Comparison of ENCODE assay signal across 24 cellular contexts in the genomic region with DNA sequence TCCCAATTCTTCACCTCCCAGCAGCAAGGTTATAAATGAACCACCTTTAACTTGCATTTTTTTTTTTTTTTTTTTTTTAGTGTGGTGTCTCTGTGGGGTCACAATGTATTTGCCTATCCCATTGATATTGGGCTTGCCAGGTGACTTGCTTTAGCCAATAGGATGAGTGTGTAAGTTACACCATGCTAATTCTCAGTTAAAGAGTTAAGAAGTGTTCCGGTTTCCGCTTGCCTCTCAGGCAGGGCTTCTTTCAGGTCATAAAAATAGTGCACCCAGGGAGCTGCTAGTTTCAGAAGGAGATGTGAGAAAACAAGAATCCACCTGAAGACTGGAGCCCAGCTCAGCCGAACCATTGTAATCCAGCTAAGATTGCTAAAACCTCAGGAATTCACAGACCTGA.
"Had no signal": no experiment of that assay in that cellular context is flagged by ENCODE, and none has a peak within 500 bp of the region (broad histone marks: within the 10 kb centered on the region; RNA-seq: fewer than 3 reads in every experiment).

No MANE protein-coding gene starts in this region.

- ATAC-seq: K562, Panc1, PC-3, T-cell had no signal

- FAIRE-seq: K562 had no signal

- H3K27ac Mint-ChIP-seq: IgD-negative memory B cell; T-cell; T-helper 1 cell treated with Interleukin-12 subunit alpha and Interleukin-12 subunit beta and Interleukin-4 antibody, amounts not matched to agents 30 μg/mL and 1 μg/mL, for 36 hours had no signal

- H3K4me3 ChIP-seq: K562 had no signal

- DNase-seq: NCI-H1092, NCI-H1105 treated with DMSO at 0.1 percent for 48 hours, NCI-H1417 treated with DMSO at 0.1 percent for 48 hours, NCI-H146, NCI-H1694 treated with DMSO at 0.1 percent for 48 hours, NCI-H1930, NCI-H2081, NCI-H2107, NCI-H2171 treated with DMSO at 0.1 percent for 48 hours, NCI-H345, NCI-H446 treated with DMSO at 0.1 percent for 48 hours, NCI-H510A treated with DMSO at 0.1 percent for 48 hours, NCI-H526, NCI-H748 treated with DMSO at 0.1 percent for 48 hours, PC-3, SHP77, SK-N-SH, SW 1271, T-cell had no signal

- H3K27me3 Mint-ChIP-seq: IgD-negative memory B cell, T-cell had no signal

- H3K9ac ChIP-seq: SK-N-SH had no signal

- H3K27ac ChIP-seq: RWPE1 had no signal

- H3K4me2 ChIP-seq: SK-N-SH had no signal

- H3K9me3 ChIP-seq: SK-N-SH had no signal

- H3K36me3 Mint-ChIP-seq: IgD-negative memory B cell, T-cell had no signal

- H3K4me3 Mint-ChIP-seq: IgD-negative memory B cell; T-cell; T-helper 1 cell treated with Interleukin-12 subunit alpha and Interleukin-12 subunit beta and Interleukin-4 antibody, amounts not matched to agents 30 μg/mL and 1 μg/mL, for 36 hours had no signal

- H3K9me2 ChIP-seq: SK-N-SH had no signal

- H3K4me1 Mint-ChIP-seq: IgD-negative memory B cell, T-cell had no signal
